16 cellular contexts compared by ENCODE assay signal in genomic region chr22:29870574-29870973, GRCh38. TPM values are rescaled to one million over a fixed set of nuclear protein-coding genes. Genes with fewer than 3 reads are reported as not detected.
A peak's percentile ranks its signal among the peaks of the same experiment; 100 is the strongest.
DNase-seq lines count a peak whose midpoint lies in the region; ATAC-seq and TF ChIP-seq lines count a peak whose summit lies in the region.
"Had no signal": no experiment of that assay in that cellular context is flagged by ENCODE, and none has a peak within 500 bp of the region (broad histone marks: within the 10 kb centered on the region; RNA-seq: fewer than 3 reads in every experiment).

No MANE protein-coding gene starts in this region.

- no peaks in the 10 kb centered on the region for H3K27me3 ChIP-seq in mammary epithelial cell (ENCODE audit: insufficient read depth, low read length)
- no peaks in the 10 kb centered on the region for H3K27me3 ChIP-seq in breast epithelium
- no peaks in the 10 kb centered on the region for H3K27me3 ChIP-seq in heart right ventricle
- H3K27me3 ChIP-seq: adrenal gland, SJSA1 had no signal

- TF ChIP-seq CTCF in mammary epithelial cell (conservative IDR thresholded peaks at IDR 0.05 in 1 of 2, IDR thresholded peaks at IDR 0.05 in 1 of 2; ENCODE audit: extremely low read depth in 1 of 2, insufficient read depth in 1 of 2, low read depth in 1 of 2, low read length in 2 of 2) (no peak), breast epithelium (IDR thresholded peaks at IDR 0.05) (no peak), choroid plexus epithelial cell (conservative IDR thresholded peaks at IDR 0.05; ENCODE audit: low read depth, low read length) (no peak), heart right ventricle (IDR thresholded peaks at IDR 0.05) (no peak)

- WGBS in mammary epithelial cell (ENCODE audit: low coverage, missing lambda C conversion rate): 0% methylated on average over 2 of the region's 3 CpGs
- WGBS in heart right ventricle, 2 donors: 60 to 63% methylated on average over 3 of the region's 3 CpGs

- dilution Hi-C loops in mammary epithelial cell (cut with HindIII; ENCODE audit: low sequenced_read_pairs): loop anchor here (5.0 kb wide), 1 partner anchor 37 kb away; no protein-coding TSS in a partner anchor

- H3K4me1 ChIP-seq in mammary epithelial cell (ENCODE audit: insufficient read depth, low read length) (peaks cover 16% of the 10 kb centered on the region), breast epithelium (no peaks in the 10 kb centered on the region), heart right ventricle (peaks cover 0 to 27% (median 16%) of the 10 kb centered on the region in 9 donors)
- H3K4me1 ChIP-seq: SJSA1 had no signal

- H3K4me2 ChIP-seq in mammary epithelial cell (ENCODE audit: insufficient read depth, low read depth, low read length): peak overlapping the region; percentile 37

- no peaks in the 10 kb centered on the region for H3K79me2 ChIP-seq in mammary epithelial cell (ENCODE audit: insufficient read depth, low read length)

- H3K27ac ChIP-seq in mammary epithelial cell (ENCODE audit: insufficient read depth, low read depth, low read length) (peak overlapping the region; percentile 27), breast epithelium (peak overlapping the region in 1 of 2 donors; percentile 38), heart right ventricle (no peak overlapping the region)
- H3K27ac ChIP-seq: SJSA1 had no signal

- DNase-seq in mammary epithelial cell (peak; percentile 61), breast epithelium (ENCODE audit: low spot score in 2 of 2) (no peak), choroid plexus epithelial cell (ENCODE audit: low read depth) (peak; percentile 18), renal cortical epithelial cell (ENCODE audit: low read depth) (peak; percentile 75), NCI-H2107 treated with DMSO at 0.1 percent for 48 hours (lab: John Stamatoyannopoulos, UW; ENCODE audit: unreplicated experiment) (no peak), heart right ventricle (no peak), epidermal melanocyte (ENCODE audit: insufficient read length, low spot score) (no peak)
- peak; percentile 28 for DNase-seq in Jurkat, Clone E6-1 (ENCODE audit: low read depth, low spot score)
- DNase-seq: activated CD4-positive, CD25-positive, alpha-beta regulatory T cell; adrenal gland; effector CD4-positive, alpha-beta T cell; GDM1; KBM-7; NCI-H526 treated with DMSO at 0.1 percent for 48 hours had no signal

- H4K20me1 ChIP-seq in mammary epithelial cell (ENCODE audit: insufficient read depth, low read length): no peaks in the 10 kb centered on the region

- ATAC-seq in heart right ventricle: no peak

- no peaks in the 10 kb centered on the region for H3K36me3 ChIP-seq in mammary epithelial cell (ENCODE audit: insufficient read depth, low read length)
- no peaks in the 10 kb centered on the region for H3K36me3 ChIP-seq in breast epithelium
- no peaks in the 10 kb centered on the region for H3K36me3 ChIP-seq in heart right ventricle
- H3K36me3 ChIP-seq: adrenal gland, SJSA1 had no signal

- intact Hi-C loops in mammary epithelial cell (cut with micrococcal nuclease) (loop anchor here (2.0 kb wide), 2 partner anchors 28 to 50 kb away; no protein-coding TSS in a partner anchor), breast epithelium (cut with DNase I; ENCODE audit: low total_unique reads) (no loop called here), heart right ventricle (cut with DNase I) (no loop called here)

- CTCF ChIA-PET in mammary epithelial cell (lab: Charles Lee; ENCODE audit: low non-redundant PET): interaction anchor here (0.7 kb wide), 1 partner anchor 503 kb away, joined by 19 read pairs; no protein-coding TSS in a partner anchor

- BruUV-seq in mammary epithelial cell (replicated peaks; lab: Mats Ljungman, UMichigan): no TSS peak

- H3K9me3 ChIP-seq in mammary epithelial cell (replicated peaks; ENCODE audit: insufficient read depth, low read length) (no peaks in the 10 kb centered on the region), breast epithelium (no peaks in the 10 kb centered on the region), heart right ventricle (no peaks in the 10 kb centered on the region)
- H3K9me3 ChIP-seq: adrenal gland, SJSA1 had no signal

- H2AFZ ChIP-seq in mammary epithelial cell (ENCODE audit: low read depth, low read length): peak overlapping the region; percentile 61

- in situ Hi-C loops in mammary epithelial cell (cut with MboI; ENCODE audit: low sequenced_read_pairs in 2 of 2): no loop called here

- H3K4me3 ChIP-seq in mammary epithelial cell (replicated peaks in 1 of 3; ENCODE audit: insufficient read depth in 1 of 3, low read depth in 2 of 3, low read length in 3 of 3): no peak overlapping the region
- no peak overlapping the region for H3K4me3 ChIP-seq in breast epithelium
- no peak overlapping the region for H3K4me3 ChIP-seq in Jurkat, Clone E6-1 (ENCODE audit: low read length)
- no peak overlapping the region for H3K4me3 ChIP-seq in choroid plexus epithelial cell (ENCODE audit: low read depth, low read length)
- H3K4me3 ChIP-seq in heart right ventricle: no peak overlapping the region
- H3K4me3 ChIP-seq: adrenal gland, SJSA1, smooth muscle cell had no signal

- H3K9ac ChIP-seq in mammary epithelial cell (ENCODE audit: insufficient read depth, low read length): no peak overlapping the region

- no peak for TF ChIP-seq POLR2A in breast epithelium (IDR thresholded peaks at IDR 0.05)

RNA-seq across cellular contexts. Expression of gene MTMR3, which starts 12.4 kb away (rescaled TPM):
- total RNA-seq in mammary epithelial cell (10 to 100 TPM; 34.1 to 67.2 TPM), breast epithelium (10 to 100 TPM; 57.0 to 90.0 (median 67.2) TPM), renal cortical epithelial cell (33.3 and 77.7 TPM in 2 replicates), heart right ventricle (10 to 100 TPM; 26.1 to 42.9 (median 36.5) TPM)
- polyA plus RNA-seq in mammary epithelial cell (11.1 TPM), heart right ventricle (10 to 100 TPM in 1 of 2 donors, 1 to 10 TPM in 1; 9.8 to 14.1 TPM)
- polyA minus RNA-seq in mammary epithelial cell: 35.4 TPM
- polyA plus RNA-seq in Jurkat, Clone E6-1 (2012; ENCODE audit: insufficient read depth, insufficient read length): 8.7 TPM

RNA-seq across cellular contexts. Expression of gene ASCC2, which starts 32.5 kb away (rescaled TPM):
- 10 to 100 TPM; 41.3 to 72.2 TPM for total RNA-seq in mammary epithelial cell
- 41.7 TPM for polyA plus RNA-seq in mammary epithelial cell
- 155 TPM for polyA minus RNA-seq in mammary epithelial cell
- total RNA-seq in breast epithelium: 10 to 100 TPM; 37.0 to 60.3 (median 45.8) TPM
- polyA plus RNA-seq in Jurkat, Clone E6-1 (2012; ENCODE audit: insufficient read depth, insufficient read length): 70.3 TPM
- total RNA-seq in renal cortical epithelial cell: 14.4 and 29.8 TPM in 2 replicates
- total RNA-seq in heart right ventricle: 10 to 100 TPM; 26.6 to 42.1 (median 33.1) TPM
- 10 to 100 TPM; 47.4 to 87.0 TPM for polyA plus RNA-seq in heart right ventricle

Comparison
In these comparisons a context has a peak if more than half of its experiments do, and no peak if none do; other contexts are left out.
1. DNase-seq: peak in mammary epithelial cell (single experiment), Jurkat, Clone E6-1 (single experiment), choroid plexus epithelial cell (single experiment) and renal cortical epithelial cell (single experiment); none in breast epithelium (0 of 2), NCI-H2107 treated with DMSO at 0.1 percent for 48 hours (single experiment), heart right ventricle (0 of 2) and epidermal melanocyte (single experiment).